ENCODE assay signal across 17 cellular contexts in genomic region chr11:93744669-93745004, GRCh38. TPM values are rescaled to one million over a fixed set of nuclear protein-coding genes. Genes with fewer than 3 reads are reported as not detected.
DNase-seq lines count a peak whose midpoint lies in the region; ATAC-seq and TF ChIP-seq lines count a peak whose summit lies in the region.
"Had no signal": no experiment of that assay in that cellular context is flagged by ENCODE, and none has a peak within 500 bp of the region (broad histone marks: within the 10 kb centered on the region; RNA-seq: fewer than 3 reads in every experiment).

No MANE protein-coding gene starts in this region.

- H4K91ac ChIP-seq in mesenchymal stem cell (ENCODE audit: low read length): no peak overlapping the region

- peaks cover 8% of the 10 kb centered on the region for H3K79me1 ChIP-seq in mesenchymal stem cell (replicated peaks; ENCODE audit: low read length, poor library complexity, severe bottlenecking)

- H3K4me3 ChIP-seq in mesenchymal stem cell (ENCODE audit: insufficient read depth in 1 of 2, low read depth in 1 of 2, low read length in 2 of 2) (peak overlapping the region in 1 of 2 experiments; percentile 43), thoracic aorta (peak overlapping the region; percentile 62)
- H3K4me3 ChIP-seq: colonic mucosa, esophagus squamous epithelium had no signal

- TF ChIP-seq CTCF in brain (conservative IDR thresholded peaks at IDR 0.05): no peak
- TF ChIP-seq CTCF in thoracic aorta (IDR thresholded peaks at IDR 0.05): no peak

- no peak overlapping the region for H2BK15ac ChIP-seq in mesenchymal stem cell (ENCODE audit: low read depth, poor library complexity, severe bottlenecking)

- no peak overlapping the region for H3K23ac ChIP-seq in mesenchymal stem cell (ENCODE audit: low read length in 2 of 2)

- H3K27me3 ChIP-seq in mesenchymal stem cell (ENCODE audit: control insufficient read depth in 1 of 2, insufficient read depth in 1 of 2, low read length in 2 of 2) (no peaks in the 10 kb centered on the region), thoracic aorta (replicated peaks; ENCODE audit: insufficient read depth) (no peaks in the 10 kb centered on the region)
- H3K27me3 ChIP-seq: colonic mucosa, esophagus squamous epithelium had no signal

- no peak overlapping the region for H3K14ac ChIP-seq in mesenchymal stem cell (ENCODE audit: low read length in 2 of 2)

- peaks cover 65% of the 10 kb centered on the region for H3K4me1 Mint-ChIP-seq in brain

- H3K4me1 ChIP-seq in mesenchymal stem cell (ENCODE audit: control insufficient read depth, insufficient read depth, low read depth, low read length) (peaks cover 10% of the 10 kb centered on the region), thoracic aorta (ENCODE audit: control insufficient read depth in 1 of 2, low read depth in 2 of 2) (peaks cover 12 to 46% of the 10 kb centered on the region in 2 donors)
- H3K4me1 ChIP-seq: colonic mucosa had no signal

- peak overlapping the region; percentile 65 to 91 (median 81) for H3K27ac Mint-ChIP-seq in brain
- H3K27ac Mint-ChIP-seq: activated CD4-positive, alpha-beta memory T cell treated with anti-CD3 and anti-CD28 coated beads for 36 hours had no signal

- no peak overlapping the region for H2AFZ ChIP-seq in mesenchymal stem cell (ENCODE audit: low read depth, low read length)

- H3K36me3 Mint-ChIP-seq in brain: peaks cover 28% of the 10 kb centered on the region
- H3K36me3 Mint-ChIP-seq: natural killer cell had no signal

- peaks cover 11% of the 10 kb centered on the region for H3K27me3 Mint-ChIP-seq in brain
- H3K27me3 Mint-ChIP-seq: activated CD4-positive, alpha-beta memory T cell treated with anti-CD3 and anti-CD28 coated beads for 36 hours had no signal

- peak; percentile 39 for DNase-seq in NCI-H82 (lab: John Stamatoyannopoulos, UW)
- no peak for DNase-seq in NCI-H82 treated with DMSO at 0.1 percent for 48 hours (lab: John Stamatoyannopoulos, UW; ENCODE audit: unreplicated experiment)
- DNase-seq in mesenchymal stem cell: no peak
- no peak for DNase-seq in thoracic aorta (ENCODE audit: low spot score)
- no peak for DNase-seq in iPS-NIHi11 (ENCODE audit: low spot score)
- no peak for DNase-seq in cortex of kidney (lab: John Stamatoyannopoulos, UW)
- no peak for DNase-seq in KBM-7
- DNase-seq: activated CD4-positive, alpha-beta memory T cell treated with anti-CD3 and anti-CD28 coated beads for 36 hours; amniotic stem cell; colonic mucosa; esophagus squamous epithelium; KG1; natural killer cell; stimulated activated CD4-positive, alpha-beta T cell treated with anti-CD3 and anti-CD28 coated beads, Interleukin-4, amount 100 ng/mL, for 4 hours had no signal

- no peak overlapping the region for H2BK120ac ChIP-seq in mesenchymal stem cell (ENCODE audit: low read depth, low read length)

- H3K9me3 ChIP-seq in mesenchymal stem cell (ENCODE audit: control insufficient read depth, low read length): no peaks in the 10 kb centered on the region
- H3K9me3 ChIP-seq in thoracic aorta: no peaks in the 10 kb centered on the region
- H3K9me3 ChIP-seq: colonic mucosa, esophagus squamous epithelium had no signal

- no peak overlapping the region for H3K4me2 ChIP-seq in mesenchymal stem cell (ENCODE audit: low read length, poor library complexity, severe bottlenecking)

- no peak overlapping the region for H3K4ac ChIP-seq in mesenchymal stem cell (ENCODE audit: low read depth in 1 of 2, low read length in 2 of 2)

- peak overlapping the region; percentile 59 to 74 (median 67) for H3K4me3 Mint-ChIP-seq in brain
- H3K4me3 Mint-ChIP-seq: activated CD4-positive, alpha-beta memory T cell treated with anti-CD3 and anti-CD28 coated beads for 36 hours had no signal

- ATAC-seq in thoracic aorta (ENCODE audit: insufficient number of reproducible peaks, low FRiP score, low read depth): no peak
- ATAC-seq: HCT116, left lobe of liver, natural killer cell had no signal

- H3K18ac ChIP-seq in mesenchymal stem cell (ENCODE audit: low read depth in 1 of 2, low read length in 2 of 2): no peak overlapping the region

- in situ Hi-C loops in KBM-7 (cut with MboI; ENCODE audit: low pct_unique_long_range_greater_than_20kb, low sequenced_read_pairs): no loop called here

- H2BK12ac ChIP-seq in mesenchymal stem cell (ENCODE audit: low read length in 2 of 2): no peak overlapping the region

- peaks cover 9 to 12% of the 10 kb centered on the region in 2 experiments for H3K36me3 ChIP-seq in mesenchymal stem cell (ENCODE audit: control insufficient read depth in 1 of 2, insufficient read depth in 2 of 2, low read depth in 1 of 2, low read length in 2 of 2)
- H3K36me3 ChIP-seq in thoracic aorta: no peaks in the 10 kb centered on the region
- H3K36me3 ChIP-seq: colonic mucosa had no signal

- no peak overlapping the region for H2BK5ac ChIP-seq in mesenchymal stem cell (ENCODE audit: low read depth, low read length, poor library complexity, severe bottlenecking)

- H3K27ac ChIP-seq in mesenchymal stem cell (ENCODE audit: low read length, poor library complexity, severe bottlenecking) (peak overlapping the region; percentile 78), thoracic aorta (peak overlapping the region; percentile 73 to 82)

- H2AK5ac ChIP-seq in mesenchymal stem cell (ENCODE audit: low read length, severe bottlenecking): peak overlapping the region; percentile 3

- 95% methylated on average over 7 of the region's 7 CpGs for WGBS in mesenchymal stem cell

- H3K9me3 Mint-ChIP-seq in brain: peaks cover 0 to 2% (median 0%) of the 10 kb centered on the region in 5 experiments
- H3K9me3 Mint-ChIP-seq: activated CD4-positive, alpha-beta memory T cell treated with anti-CD3 and anti-CD28 coated beads for 36 hours; natural killer cell had no signal

- no peak overlapping the region for H4K8ac ChIP-seq in mesenchymal stem cell (ENCODE audit: low read length)

- H3K9ac ChIP-seq in mesenchymal stem cell (ENCODE audit: low read length): peak overlapping the region; percentile 63

RNA-seq across cellular contexts. Expression of gene C11orf54, which starts 3.2 kb away (rescaled TPM):
- polyA plus RNA-seq in brain (ENCODE audit: insufficient read depth, low read depth, low replicate concordance): 20.4 TPM
- 8.9 TPM for polyA plus RNA-seq in mesenchymal stem cell (2013, experiment 1 of 2)
- 9.0 TPM for polyA plus RNA-seq in mesenchymal stem cell (2013, experiment 2 of 2)
- total RNA-seq in thoracic aorta: 10 to 100 TPM; 20.2 to 32.0 TPM

RNA-seq across cellular contexts. Expression of gene TAF1D, which starts 3.3 kb away (rescaled TPM):
- polyA plus RNA-seq in brain (ENCODE audit: insufficient read depth, low read depth, low replicate concordance): 31.3 TPM
- polyA plus RNA-seq in mesenchymal stem cell (2013, experiment 1 of 2): 117 TPM
- 120 TPM for polyA plus RNA-seq in mesenchymal stem cell (2013, experiment 2 of 2)
- 100 to 1,000 TPM in 1 of 2 donors, 10 to 100 TPM in 1; 99.4 to 231 TPM for total RNA-seq in thoracic aorta

RNA-seq across cellular contexts. Expression of gene MED17, which starts 39.4 kb away (rescaled TPM):
- polyA plus RNA-seq in brain (ENCODE audit: insufficient read depth, low read depth, low replicate concordance): 22.0 TPM
- 15.4 TPM for polyA plus RNA-seq in mesenchymal stem cell (2013, experiment 1 of 2)
- 18.2 TPM for polyA plus RNA-seq in mesenchymal stem cell (2013, experiment 2 of 2)
- 10 to 100 TPM; 12.3 to 32.7 TPM for total RNA-seq in thoracic aorta
